Comparison of ENCODE assay signal across 1 cellular context in genomic region chr9:125189011-125189360, GRCh38.
TF ChIP-seq lines count a peak whose summit lies in the region.

No MANE protein-coding gene starts in this region.

TF ChIP-seq in endothelial cell of umbilical vein, 7 proteins besides CTCF, POLR2A, EP300 and RAD21:
- TF ChIP-seq GATA2 (IDR thresholded peaks at IDR 0.05; ENCODE audit: insufficient read depth, insufficient read length, low read depth, low read length) (no peak), MYC (IDR thresholded peaks at IDR 0.05; ENCODE audit: low read depth, low read length) (no peak), EZH2 (IDR thresholded peaks at IDR 0.05; ENCODE audit: borderline replicate concordance, low read depth, low read length, severe bottlenecking) (no peak), FOS (IDR thresholded peaks at IDR 0.05; ENCODE audit: borderline replicate concordance, insufficient read depth, low read length) (no peak)
